In genomic region chr10:123614888-123615287, GRCh38 we compare ENCODE assay signal across 1 cellular context.
TF ChIP-seq lines count a peak whose summit lies in the region.

No MANE protein-coding gene starts in this region.

TF ChIP-seq in HepG2, 621 proteins besides CTCF, POLR2A, EP300 and RAD21 (continued from another document and continues in another):
- TF ChIP-seq LRRFIP1 (CRISPR knock-in tag; conservative IDR thresholded peaks at IDR 0.05) = 0 out of 2 replicates have a peak, but pooled peaks have one; percentile 65
- TF ChIP-seq ZNF383 (CRISPR knock-in tag; IDR thresholded peaks at IDR 0.05; ENCODE audit: borderline replicate concordance) = no peak
- 0 out of 2 replicates have a peak, but pooled peaks have one; percentile 45 for TF ChIP-seq ZNF431 (CRISPR knock-in tag; IDR thresholded peaks at IDR 0.05; ENCODE audit: borderline replicate concordance, low read depth)
- peak; percentile 54; the same call in 1 of the 2 replicates for TF ChIP-seq ZNF12 (CRISPR knock-in tag; IDR thresholded peaks at IDR 0.05)
- TF ChIP-seq, protein P1, sequence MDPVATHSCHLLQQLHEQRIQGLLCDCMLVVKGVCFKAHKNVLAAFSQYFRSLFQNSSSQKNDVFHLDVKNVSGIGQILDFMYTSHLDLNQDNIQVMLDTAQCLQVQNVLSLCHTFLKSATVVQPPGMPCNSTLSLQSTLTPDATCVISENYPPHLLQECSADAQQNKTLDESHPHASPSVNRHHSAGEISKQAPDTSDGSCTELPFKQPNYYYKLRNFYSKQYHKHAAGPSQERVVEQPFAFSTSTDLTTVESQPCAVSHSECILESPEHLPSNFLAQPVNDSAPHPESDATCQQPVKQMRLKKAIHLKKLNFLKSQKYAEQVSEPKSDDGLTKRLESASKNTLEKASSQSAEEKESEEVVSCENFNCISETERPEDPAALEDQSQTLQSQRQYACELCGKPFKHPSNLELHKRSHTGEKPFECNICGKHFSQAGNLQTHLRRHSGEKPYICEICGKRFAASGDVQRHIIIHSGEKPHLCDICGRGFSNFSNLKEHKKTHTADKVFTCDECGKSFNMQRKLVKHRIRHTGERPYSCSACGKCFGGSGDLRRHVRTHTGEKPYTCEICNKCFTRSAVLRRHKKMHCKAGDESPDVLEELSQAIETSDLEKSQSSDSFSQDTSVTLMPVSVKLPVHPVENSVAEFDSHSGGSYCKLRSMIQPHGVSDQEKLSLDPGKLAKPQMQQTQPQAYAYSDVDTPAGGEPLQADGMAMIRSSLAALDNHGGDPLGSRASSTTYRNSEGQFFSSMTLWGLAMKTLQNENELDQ (CRISPR knock-in tag; IDR thresholded peaks at IDR 0.05; ENCODE audit: borderline replicate concordance) = no peak
- 0 out of 2 replicates have a peak, but pooled peaks have one; percentile 28 for TF ChIP-seq ZNF691 (CRISPR knock-in tag; IDR thresholded peaks at IDR 0.05; ENCODE audit: borderline replicate concordance, low read depth)
- TF ChIP-seq KDM2A (CRISPR knock-in tag; IDR thresholded peaks at IDR 0.05; ENCODE audit: borderline replicate concordance, low read depth) = peak; percentile 64
- no peak for TF ChIP-seq ZKSCAN8 (CRISPR knock-in tag; IDR thresholded peaks at IDR 0.05; ENCODE audit: borderline replicate concordance)
- no peak for TF ChIP-seq ZNF432 (CRISPR knock-in tag; IDR thresholded peaks at IDR 0.05; ENCODE audit: borderline replicate concordance)
- TF ChIP-seq DNMT1 (CRISPR knock-in tag; IDR thresholded peaks at IDR 0.05) = 0 out of 2 replicates have a peak, but pooled peaks have one; percentile 36
- TF ChIP-seq, protein P2, sequence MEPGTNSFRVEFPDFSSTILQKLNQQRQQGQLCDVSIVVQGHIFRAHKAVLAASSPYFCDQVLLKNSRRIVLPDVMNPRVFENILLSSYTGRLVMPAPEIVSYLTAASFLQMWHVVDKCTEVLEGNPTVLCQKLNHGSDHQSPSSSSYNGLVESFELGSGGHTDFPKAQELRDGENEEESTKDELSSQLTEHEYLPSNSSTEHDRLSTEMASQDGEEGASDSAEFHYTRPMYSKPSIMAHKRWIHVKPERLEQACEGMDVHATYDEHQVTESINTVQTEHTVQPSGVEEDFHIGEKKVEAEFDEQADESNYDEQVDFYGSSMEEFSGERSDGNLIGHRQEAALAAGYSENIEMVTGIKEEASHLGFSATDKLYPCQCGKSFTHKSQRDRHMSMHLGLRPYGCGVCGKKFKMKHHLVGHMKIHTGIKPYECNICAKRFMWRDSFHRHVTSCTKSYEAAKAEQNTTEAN (CRISPR knock-in tag; conservative IDR thresholded peaks at IDR 0.05) = peak; percentile 81
- peak; percentile 91 for TF ChIP-seq CEBPB (IDR thresholded peaks at IDR 0.05; ENCODE audit: borderline replicate concordance, low read depth, low read length)
- 0 out of 2 replicates have a peak, but pooled peaks have one; percentile 32 for TF ChIP-seq ZC3H13 (CRISPR knock-in tag; IDR thresholded peaks at IDR 0.05)
- TF ChIP-seq, protein P3, sequence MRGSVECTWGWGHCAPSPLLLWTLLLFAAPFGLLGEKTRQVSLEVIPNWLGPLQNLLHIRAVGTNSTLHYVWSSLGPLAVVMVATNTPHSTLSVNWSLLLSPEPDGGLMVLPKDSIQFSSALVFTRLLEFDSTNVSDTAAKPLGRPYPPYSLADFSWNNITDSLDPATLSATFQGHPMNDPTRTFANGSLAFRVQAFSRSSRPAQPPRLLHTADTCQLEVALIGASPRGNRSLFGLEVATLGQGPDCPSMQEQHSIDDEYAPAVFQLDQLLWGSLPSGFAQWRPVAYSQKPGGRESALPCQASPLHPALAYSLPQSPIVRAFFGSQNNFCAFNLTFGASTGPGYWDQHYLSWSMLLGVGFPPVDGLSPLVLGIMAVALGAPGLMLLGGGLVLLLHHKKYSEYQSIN (CRISPR knock-in tag; IDR thresholded peaks at IDR 0.05; ENCODE audit: borderline replicate concordance) = peak; percentile 67; the same call in 1 of the 2 replicates
- 0 out of 2 replicates have a peak, but pooled peaks have one; percentile 33 for TF ChIP-seq KAT8 (CRISPR knock-in tag; IDR thresholded peaks at IDR 0.05)
- 0 out of 2 replicates have a peak, but pooled peaks have one; percentile 53 for TF ChIP-seq THAP11 (CRISPR knock-in tag; IDR thresholded peaks at IDR 0.05)
- TF ChIP-seq ZNF225 (CRISPR knock-in tag; IDR thresholded peaks at IDR 0.05) = peak; percentile 55; the same call in 1 of the 2 replicates
- TF ChIP-seq, protein P4, sequence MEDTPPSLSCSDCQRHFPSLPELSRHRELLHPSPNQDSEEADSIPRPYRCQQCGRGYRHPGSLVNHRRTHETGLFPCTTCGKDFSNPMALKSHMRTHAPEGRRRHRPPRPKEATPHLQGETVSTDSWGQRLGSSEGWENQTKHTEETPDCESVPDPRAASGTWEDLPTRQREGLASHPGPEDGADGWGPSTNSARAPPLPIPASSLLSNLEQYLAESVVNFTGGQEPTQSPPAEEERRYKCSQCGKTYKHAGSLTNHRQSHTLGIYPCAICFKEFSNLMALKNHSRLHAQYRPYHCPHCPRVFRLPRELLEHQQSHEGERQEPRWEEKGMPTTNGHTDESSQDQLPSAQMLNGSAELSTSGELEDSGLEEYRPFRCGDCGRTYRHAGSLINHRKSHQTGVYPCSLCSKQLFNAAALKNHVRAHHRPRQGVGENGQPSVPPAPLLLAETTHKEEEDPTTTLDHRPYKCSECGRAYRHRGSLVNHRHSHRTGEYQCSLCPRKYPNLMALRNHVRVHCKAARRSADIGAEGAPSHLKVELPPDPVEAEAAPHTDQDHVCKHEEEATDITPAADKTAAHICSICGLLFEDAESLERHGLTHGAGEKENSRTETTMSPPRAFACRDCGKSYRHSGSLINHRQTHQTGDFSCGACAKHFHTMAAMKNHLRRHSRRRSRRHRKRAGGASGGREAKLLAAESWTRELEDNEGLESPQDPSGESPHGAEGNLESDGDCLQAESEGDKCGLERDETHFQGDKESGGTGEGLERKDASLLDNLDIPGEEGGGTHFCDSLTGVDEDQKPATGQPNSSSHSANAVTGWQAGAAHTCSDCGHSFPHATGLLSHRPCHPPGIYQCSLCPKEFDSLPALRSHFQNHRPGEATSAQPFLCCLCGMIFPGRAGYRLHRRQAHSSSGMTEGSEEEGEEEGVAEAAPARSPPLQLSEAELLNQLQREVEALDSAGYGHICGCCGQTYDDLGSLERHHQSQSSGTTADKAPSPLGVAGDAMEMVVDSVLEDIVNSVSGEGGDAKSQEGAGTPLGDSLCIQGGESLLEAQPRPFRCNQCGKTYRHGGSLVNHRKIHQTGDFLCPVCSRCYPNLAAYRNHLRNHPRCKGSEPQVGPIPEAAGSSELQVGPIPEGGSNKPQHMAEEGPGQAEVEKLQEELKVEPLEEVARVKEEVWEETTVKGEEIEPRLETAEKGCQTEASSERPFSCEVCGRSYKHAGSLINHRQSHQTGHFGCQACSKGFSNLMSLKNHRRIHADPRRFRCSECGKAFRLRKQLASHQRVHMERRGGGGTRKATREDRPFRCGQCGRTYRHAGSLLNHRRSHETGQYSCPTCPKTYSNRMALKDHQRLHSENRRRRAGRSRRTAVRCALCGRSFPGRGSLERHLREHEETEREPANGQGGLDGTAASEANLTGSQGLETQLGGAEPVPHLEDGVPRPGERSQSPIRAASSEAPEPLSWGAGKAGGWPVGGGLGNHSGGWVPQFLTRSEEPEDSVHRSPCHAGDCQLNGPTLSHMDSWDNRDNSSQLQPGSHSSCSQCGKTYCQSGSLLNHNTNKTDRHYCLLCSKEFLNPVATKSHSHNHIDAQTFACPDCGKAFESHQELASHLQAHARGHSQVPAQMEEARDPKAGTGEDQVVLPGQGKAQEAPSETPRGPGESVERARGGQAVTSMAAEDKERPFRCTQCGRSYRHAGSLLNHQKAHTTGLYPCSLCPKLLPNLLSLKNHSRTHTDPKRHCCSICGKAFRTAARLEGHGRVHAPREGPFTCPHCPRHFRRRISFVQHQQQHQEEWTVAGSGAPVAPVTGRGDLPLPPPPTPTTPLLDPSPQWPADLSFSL (CRISPR knock-in tag; IDR thresholded peaks at IDR 0.05) = 0 out of 2 replicates have a peak, but pooled peaks have one; percentile 40
- peak; percentile 59; the same call in 1 of the 2 replicates for TF ChIP-seq ZNF264 (CRISPR knock-in tag; IDR thresholded peaks at IDR 0.05)
- peak; percentile 87 for TF ChIP-seq SALL1 (CRISPR knock-in tag; IDR thresholded peaks at IDR 0.05)
- 0 out of 2 replicates have a peak, but pooled peaks have one; percentile 59 for TF ChIP-seq MTF1 (CRISPR knock-in tag; IDR thresholded peaks at IDR 0.05)
- 0 out of 2 replicates have a peak, but pooled peaks have one; percentile 57 for TF ChIP-seq ZNF7 (CRISPR knock-in tag; IDR thresholded peaks at IDR 0.05)
- TF ChIP-seq ZNF230 (CRISPR knock-in tag; IDR thresholded peaks at IDR 0.05) = peak; percentile 52; the same call in 1 of the 2 replicates
- 0 out of 2 replicates have a peak, but pooled peaks have one; percentile 46 for TF ChIP-seq HINFP (CRISPR knock-in tag; IDR thresholded peaks at IDR 0.05; ENCODE audit: low read depth)
- 0 out of 2 replicates have a peak, but pooled peaks have one; percentile 50 for TF ChIP-seq CREBL2 (CRISPR knock-in tag; IDR thresholded peaks at IDR 0.05; ENCODE audit: borderline replicate concordance)
- TF ChIP-seq ZNF589 (CRISPR knock-in tag; conservative IDR thresholded peaks at IDR 0.05) = 0 out of 2 replicates have a peak, but pooled peaks have one; percentile 69
- no peak for TF ChIP-seq MAZ (IDR thresholded peaks at IDR 0.05; ENCODE audit: borderline replicate concordance, low read depth, low read length)
- TF ChIP-seq MAZ (CRISPR knock-in tag; IDR thresholded peaks at IDR 0.05; ENCODE audit: low read depth) = peak; percentile 47; the same call in 1 of the 2 replicates
- no peak for TF ChIP-seq ZNF136 (CRISPR knock-in tag; IDR thresholded peaks at IDR 0.05; ENCODE audit: low read depth)
- TF ChIP-seq ZMYM3 (CRISPR knock-in tag; IDR thresholded peaks at IDR 0.05) = no peak
- peak; percentile 29; the same call in 1 of the 2 replicates for TF ChIP-seq ZNF547 (CRISPR knock-in tag; IDR thresholded peaks at IDR 0.05)
- no peak; the same call in 1 of the 2 replicates for TF ChIP-seq ZNF484 (CRISPR knock-in tag; IDR thresholded peaks at IDR 0.05; ENCODE audit: borderline replicate concordance, low read depth)
- TF ChIP-seq SCMH1 (CRISPR knock-in tag; IDR thresholded peaks at IDR 0.05; ENCODE audit: borderline replicate concordance) = no peak
- TF ChIP-seq, protein P5, sequence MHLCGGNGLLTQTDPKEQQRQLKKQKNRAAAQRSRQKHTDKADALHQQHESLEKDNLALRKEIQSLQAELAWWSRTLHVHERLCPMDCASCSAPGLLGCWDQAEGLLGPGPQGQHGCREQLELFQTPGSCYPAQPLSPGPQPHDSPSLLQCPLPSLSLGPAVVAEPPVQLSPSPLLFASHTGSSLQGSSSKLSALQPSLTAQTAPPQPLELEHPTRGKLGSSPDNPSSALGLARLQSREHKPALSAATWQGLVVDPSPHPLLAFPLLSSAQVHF (CRISPR knock-in tag; IDR thresholded peaks at IDR 0.05) = 0 out of 2 replicates have a peak, but pooled peaks have one; percentile 42
- peak; percentile 79; the same call in 1 of the 2 replicates for TF ChIP-seq MLXIP (CRISPR knock-in tag; IDR thresholded peaks at IDR 0.05; ENCODE audit: borderline replicate concordance)
- peak; percentile 71; the same call in 1 of the 2 replicates for TF ChIP-seq ZNF891 (CRISPR knock-in tag; IDR thresholded peaks at IDR 0.05)
- peak; percentile 92 for TF ChIP-seq CEBPG (CRISPR knock-in tag; IDR thresholded peaks at IDR 0.05)
